9 cellular contexts compared by ENCODE assay signal in the genomic region with DNA sequence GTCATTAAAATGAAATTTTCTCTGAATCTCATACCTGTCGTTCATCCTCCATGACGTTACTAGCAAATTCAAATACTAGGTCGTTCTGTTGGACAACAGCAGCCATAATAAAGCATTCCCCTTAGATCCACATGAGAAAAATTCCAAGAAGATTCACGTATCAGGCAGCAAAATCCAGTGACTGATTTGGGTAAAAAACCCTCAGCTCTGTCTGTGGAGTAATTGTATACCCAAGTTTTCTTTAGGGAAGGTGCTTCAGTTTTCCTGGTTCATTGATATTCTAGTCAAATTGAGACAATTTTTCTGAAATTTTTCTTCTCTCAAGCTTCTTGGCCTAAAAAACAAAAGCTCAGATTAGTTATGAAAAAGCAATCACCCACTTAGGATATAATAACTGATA. TPM values are rescaled to one million over a fixed set of nuclear protein-coding genes. Genes with fewer than 3 reads are reported as not detected.
DNase-seq lines count a peak whose midpoint lies in the region; ATAC-seq, FAIRE-seq and TF ChIP-seq lines count a peak whose summit lies in the region.
"Had no signal": no experiment of that assay in that cellular context is flagged by ENCODE, and none has a peak within 500 bp of the region (broad histone marks: within the 10 kb centered on the region; RNA-seq: fewer than 3 reads in every experiment).

No MANE protein-coding gene starts in this region.

- FAIRE-seq in GM19239 (lab: Jason Lieb, UNC) = peak; percentile 80

- ATAC-seq in T-cell (replicated peaks in 1 of 4) = no peak
- ATAC-seq in stimulated activated effector memory CD8-positive, alpha-beta T cell treated with anti-CD3 and anti-CD28 coated beads, Interleukin-12 subunit alpha, Interleukin-12 subunit beta, amount 100 ng/mL, for 72 hours = no peak
- no peak for ATAC-seq in GM19023 (IDR thresholded peaks at IDR 0.05; ENCODE audit: unreplicated experiment)
- ATAC-seq: HCT116 had no signal

- no peak for TF ChIP-seq POLR2A in esophagus squamous epithelium (IDR thresholded peaks at IDR 0.05)

- H3K4me1 ChIP-seq in esophagus squamous epithelium = peaks cover 18 to 91% (median 36%) of the 10 kb centered on the region in 3 donors

- H3K4me1 Mint-ChIP-seq in T-cell = peaks cover 52 to 84% (median 74%) of the 10 kb centered on the region in 3 donors
- H3K4me1 Mint-ChIP-seq in stimulated activated effector memory CD8-positive, alpha-beta T cell treated with anti-CD3 and anti-CD28 coated beads, Interleukin-12 subunit alpha, Interleukin-12 subunit beta, amount 100 ng/mL, for 72 hours = peaks cover 66% of the 10 kb centered on the region

- DNase-seq in GM19239 (ENCODE audit: insufficient read length, low spot score) (no peak), T-cell (no peak), esophagus squamous epithelium (lab: John Stamatoyannopoulos, UW) (no peak), midbrain (lab: John Stamatoyannopoulos, UW) (no peak)
- no peak for DNase-seq in stimulated activated effector memory CD8-positive, alpha-beta T cell treated with anti-CD3 and anti-CD28 coated beads, Interleukin-12 subunit alpha, Interleukin-12 subunit beta, amount 100 ng/mL, for 72 hours (ENCODE audit: low spot score in 2 of 2)
- DNase-seq in activated effector memory CD4-positive, alpha-beta T cell treated with anti-CD3 and anti-CD28 coated beads, Interleukin-2, amount 50 U/mL, for 16 hours = no peak
- DNase-seq: activated CD4-positive, alpha-beta T cell treated with anti-CD3 and anti-CD28 coated beads, Interleukin-2, amount 50 U/mL, for 1 hour had no signal

- H3K9me3 ChIP-seq in esophagus squamous epithelium = no peaks in the 10 kb centered on the region

- CTCF ChIA-PET in T-cell (lab: Charles Lee) = interaction anchor here (0.7 to 1.5 kb wide), 5 partner anchors 9 to 37 kb away, joined by 3 to 6 read pairs (median 4); partner anchors contain the start of gene ELF1 (in 1 of the 2)

- no peak for TF ChIP-seq CTCF in esophagus squamous epithelium (IDR thresholded peaks at IDR 0.05)

- peak overlapping the region in 3 of 4 donors; percentile 27 to 56 (median 36) for H3K4me3 ChIP-seq in esophagus squamous epithelium

- no peaks in the 10 kb centered on the region for H3K9me3 Mint-ChIP-seq in T-cell
- no peaks in the 10 kb centered on the region for H3K9me3 Mint-ChIP-seq in stimulated activated effector memory CD8-positive, alpha-beta T cell treated with anti-CD3 and anti-CD28 coated beads, Interleukin-12 subunit alpha, Interleukin-12 subunit beta, amount 100 ng/mL, for 72 hours

- H3K36me3 ChIP-seq in esophagus squamous epithelium = peaks cover 0 to 19% (median 0%) of the 10 kb centered on the region in 3 donors

- peak overlapping the region; percentile 69 to 87 (median 84) for H3K27ac ChIP-seq in esophagus squamous epithelium

- H3K36me3 Mint-ChIP-seq in T-cell = peaks cover 15% of the 10 kb centered on the region
- peaks cover 60% of the 10 kb centered on the region for H3K36me3 Mint-ChIP-seq in stimulated activated effector memory CD8-positive, alpha-beta T cell treated with anti-CD3 and anti-CD28 coated beads, Interleukin-12 subunit alpha, Interleukin-12 subunit beta, amount 100 ng/mL, for 72 hours

- 34 to 47% methylated on average over 4 of the region's 4 CpGs for WGBS in esophagus squamous epithelium, 2 donors

- no peaks in the 10 kb centered on the region for H3K27me3 Mint-ChIP-seq in T-cell

- peak overlapping the region; percentile 95 to 97 (median 96) for H3K4me3 Mint-ChIP-seq in T-cell
- peak overlapping the region; percentile 80 for H3K4me3 Mint-ChIP-seq in stimulated activated effector memory CD8-positive, alpha-beta T cell treated with anti-CD3 and anti-CD28 coated beads, Interleukin-12 subunit alpha, Interleukin-12 subunit beta, amount 100 ng/mL, for 72 hours

- intact Hi-C loops in esophagus squamous epithelium (cut with DNase I) = no loop called here

- POLR2A ChIA-PET in T-cell (lab: Charles Lee) = interaction anchor here (0.5 to 1.4 kb wide), 9 partner anchors 9 to 39 kb away, joined by 3 to 14 read pairs (median 5); partner anchors contain the start of gene ELF1 (in 1 of the 2)

- peak overlapping the region; percentile 91 to 95 for H3K27ac Mint-ChIP-seq in T-cell
- peak overlapping the region; percentile 92 for H3K27ac Mint-ChIP-seq in stimulated activated effector memory CD8-positive, alpha-beta T cell treated with anti-CD3 and anti-CD28 coated beads, Interleukin-12 subunit alpha, Interleukin-12 subunit beta, amount 100 ng/mL, for 72 hours

- no peaks in the 10 kb centered on the region for H3K27me3 ChIP-seq in esophagus squamous epithelium

RNA-seq across cellular contexts. Expression of gene ELF1, which starts 37.2 kb away (rescaled TPM):
- total RNA-seq in T-cell (100 to 1,000 TPM; 133 to 221 (median 146) TPM), esophagus squamous epithelium (10 to 100 TPM; 61.9 to 84.5 (median 71.5) TPM)
